Comparison of ENCODE assay signal across 9 cellular contexts in the genomic region with DNA sequence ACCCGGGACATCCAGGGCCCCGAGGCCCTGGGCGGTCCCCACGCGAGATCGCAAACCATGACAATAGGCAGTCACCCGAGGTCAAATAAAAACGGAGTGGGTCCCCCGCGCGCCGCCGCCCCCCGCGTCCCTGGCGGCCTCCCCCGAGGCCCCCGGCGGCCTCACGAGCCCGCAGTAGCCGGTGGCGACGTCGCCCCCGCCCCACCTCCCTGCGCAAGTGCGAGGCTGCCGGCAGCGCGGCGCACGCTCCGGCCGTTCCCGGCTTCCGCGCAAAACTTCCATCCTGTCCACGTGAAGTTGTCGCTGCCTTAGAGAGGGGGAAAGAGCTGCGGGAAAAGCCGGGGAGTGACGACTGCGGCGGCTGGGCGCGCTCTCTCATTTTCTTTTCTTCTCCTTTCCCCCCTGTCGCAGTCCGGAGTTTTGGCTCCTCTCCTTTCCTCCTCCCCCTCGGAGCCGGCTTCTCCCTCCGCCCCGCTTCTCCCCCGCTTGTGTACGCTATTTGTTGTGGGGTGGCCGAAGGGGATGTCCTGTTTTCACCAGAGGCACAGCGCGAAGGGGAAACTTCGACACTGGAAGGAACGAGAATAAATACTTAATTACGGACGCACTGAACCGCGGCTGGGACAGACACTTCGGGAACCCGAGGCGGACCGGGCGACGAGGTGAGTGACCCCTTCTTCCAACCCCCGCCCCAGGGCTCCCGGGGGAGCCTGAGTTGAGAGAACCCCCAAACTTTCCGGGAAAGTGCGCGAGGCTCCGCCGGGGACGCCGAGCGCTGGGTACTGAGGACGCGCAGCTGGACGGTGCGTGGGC. TPM values are rescaled to one million over a fixed set of nuclear protein-coding genes. Genes with fewer than 3 reads are reported as not detected.
A peak's percentile ranks its signal among the peaks of the same experiment; 100 is the strongest.
DNase-seq lines count a peak whose midpoint lies in the region; ATAC-seq, FAIRE-seq and TF ChIP-seq lines count a peak whose summit lies in the region.
"Had no signal": no experiment of that assay in that cellular context is flagged by ENCODE, and none has a peak within 500 bp of the region (broad histone marks: within the 10 kb centered on the region; RNA-seq: fewer than 3 reads in every experiment).

A gene with protein sequence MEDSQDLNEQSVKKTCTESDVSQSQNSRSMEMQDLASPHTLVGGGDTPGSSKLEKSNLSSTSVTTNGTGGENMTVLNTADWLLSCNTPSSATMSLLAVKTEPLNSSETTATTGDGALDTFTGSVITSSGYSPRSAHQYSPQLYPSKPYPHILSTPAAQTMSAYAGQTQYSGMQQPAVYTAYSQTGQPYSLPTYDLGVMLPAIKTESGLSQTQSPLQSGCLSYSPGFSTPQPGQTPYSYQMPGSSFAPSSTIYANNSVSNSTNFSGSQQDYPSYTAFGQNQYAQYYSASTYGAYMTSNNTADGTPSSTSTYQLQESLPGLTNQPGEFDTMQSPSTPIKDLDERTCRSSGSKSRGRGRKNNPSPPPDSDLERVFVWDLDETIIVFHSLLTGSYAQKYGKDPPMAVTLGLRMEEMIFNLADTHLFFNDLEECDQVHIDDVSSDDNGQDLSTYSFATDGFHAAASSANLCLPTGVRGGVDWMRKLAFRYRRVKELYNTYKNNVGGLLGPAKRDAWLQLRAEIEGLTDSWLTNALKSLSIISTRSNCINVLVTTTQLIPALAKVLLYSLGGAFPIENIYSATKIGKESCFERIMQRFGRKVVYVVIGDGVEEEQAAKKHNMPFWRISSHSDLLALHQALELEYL (plus strand): TSS at position 270 of the 813 bp plus-strand sequence. CDS start 33,424 bp downstream, outside the sequence.

- no peak for ATAC-seq in GM19328 (IDR thresholded peaks at IDR 0.05; ENCODE audit: unreplicated experiment)
- no peak for ATAC-seq in GM18909 (IDR thresholded peaks at IDR 0.05; ENCODE audit: poor library complexity, unreplicated experiment)
- ATAC-seq: HCT116 had no signal

- H3K9me1 ChIP-seq in endothelial cell of umbilical vein (replicated peaks; ENCODE audit: control insufficient read depth, extremely low read depth, insufficient read depth, low read length): no peaks in the 10 kb centered on the region

- H3K9ac ChIP-seq in endothelial cell of umbilical vein (replicated peaks; ENCODE audit: extremely low read depth, insufficient read depth, low read length): no peak within 1 kb of the TSS

- H3K9me3 ChIP-seq in endothelial cell of umbilical vein (replicated peaks; ENCODE audit: control insufficient read depth, insufficient read depth, low read length): no peaks in the 10 kb centered on the region
- H3K9me3 ChIP-seq in mesodermal cell (ENCODE audit: control insufficient read depth, low read length): no peaks in the 10 kb centered on the region

- DNase-seq in DMS 273 (lab: John Stamatoyannopoulos, UW; ENCODE audit: unreplicated experiment) (peak; percentile 84), NCI-H2107 (lab: John Stamatoyannopoulos, UW) (peak; percentile 22), endothelial cell of umbilical vein (ENCODE audit: low read depth, low spot score) (no peak), ACHN (no peak), HT-29 (ENCODE audit: low spot score) (no peak)

- no peaks in the 10 kb centered on the region for H3K36me3 ChIP-seq in endothelial cell of umbilical vein (ENCODE audit: control insufficient read depth in 2 of 2, extremely low read depth in 1 of 2, insufficient read depth in 2 of 2, low read length in 2 of 2)
- H3K36me3 ChIP-seq in mesodermal cell (ENCODE audit: control insufficient read depth, insufficient read depth, low read length): no peaks in the 10 kb centered on the region

- H3K4me1 ChIP-seq in endothelial cell of umbilical vein (ENCODE audit: control insufficient read depth, extremely low read depth, insufficient read depth, low read length) (peaks cover 8% of the 10 kb centered on the region), mesodermal cell (ENCODE audit: control insufficient read depth, insufficient read depth, low read length, poor library complexity, severe bottlenecking) (no peaks in the 10 kb centered on the region)

- H3K4me3 ChIP-seq in endothelial cell of umbilical vein (replicated peaks in 1 of 3; ENCODE audit: insufficient read depth in 1 of 3, low read depth in 1 of 3, low read length in 3 of 3) (peak within 1 kb of the TSS in 2 of 3 experiments; percentile 20 to 26), mesodermal cell (ENCODE audit: extremely low read depth, insufficient read depth, low read length, poor library complexity, severe bottlenecking) (peak within 1 kb of the TSS; percentile 46)

- BruUV-seq in endothelial cell of umbilical vein (replicated peaks; lab: Mats Ljungman, UMichigan): no TSS peak

- no peak for TF ChIP-seq CTCF in endothelial cell of umbilical vein (IDR thresholded peaks at IDR 0.05; ENCODE audit: extremely low read depth in 1 of 2, insufficient read depth in 1 of 2, low read depth in 1 of 2, low read length in 2 of 2)

- no peak within 1 kb of the TSS for H3K27ac ChIP-seq in endothelial cell of umbilical vein (ENCODE audit: insufficient read depth, low read depth, low read length)
- H3K27ac ChIP-seq in mesodermal cell (ENCODE audit: low read depth, low read length, severe bottlenecking): no peak within 1 kb of the TSS

- H4K20me1 ChIP-seq in endothelial cell of umbilical vein (replicated peaks; ENCODE audit: control insufficient read depth, extremely low read depth, insufficient read depth, low read length): no peaks in the 10 kb centered on the region

- 0% methylated on average over 34 to 36 of the region's 84 CpGs for WGBS in mesodermal cell (ENCODE audit: insufficient coverage in 2 of 2), 2 experiments

- POLR2A ChIA-PET in endothelial cell of umbilical vein (lab: Charles Lee): no interaction called here

- no peaks in the 10 kb centered on the region for H3K79me2 ChIP-seq in endothelial cell of umbilical vein (ENCODE audit: control insufficient read depth, insufficient read depth, low read length)

- intact Hi-C loops in endothelial cell of umbilical vein (cut with micrococcal nuclease): no loop called here

- in situ Hi-C loops in ACHN (cut with HindIII; ENCODE audit: low pct_ligation_motif_present, low pct_unique_long_range_greater_than_20kb, low sequenced_read_pairs): no loop called here

- no peak for FAIRE-seq in endothelial cell of umbilical vein (lab: Jason Lieb, UNC)

- no peak for TF ChIP-seq POLR2A in endothelial cell of umbilical vein (IDR thresholded peaks at IDR 0.05; ENCODE audit: low read depth, low read length)

- dilution Hi-C loops in endothelial cell of umbilical vein (cut with MboI; ENCODE audit: extremely low pct_ligation_motif_present, low sequenced_read_pairs): no loop called here

- H2AFZ ChIP-seq in endothelial cell of umbilical vein (ENCODE audit: low read depth, low read length): peak within 1 kb of the TSS; percentile 51

- CTCF ChIA-PET in endothelial cell of umbilical vein (lab: Charles Lee): no interaction called here

- peaks cover 42 to 75% of the 10 kb centered on the region in 2 experiments for H3K27me3 ChIP-seq in endothelial cell of umbilical vein (ENCODE audit: control insufficient read depth in 2 of 2, insufficient read depth in 2 of 2, low read length in 2 of 2)

- peak within 1 kb of the TSS; percentile 67 for H3K4me2 ChIP-seq in endothelial cell of umbilical vein (ENCODE audit: insufficient read depth, low read length)

TF ChIP-seq in endothelial cell of umbilical vein, 7 proteins besides CTCF, POLR2A, EP300 and RAD21:
- no peak for TF ChIP-seq MYC (IDR thresholded peaks at IDR 0.05; ENCODE audit: low read depth, low read length)
- TF ChIP-seq, protein P1, sequence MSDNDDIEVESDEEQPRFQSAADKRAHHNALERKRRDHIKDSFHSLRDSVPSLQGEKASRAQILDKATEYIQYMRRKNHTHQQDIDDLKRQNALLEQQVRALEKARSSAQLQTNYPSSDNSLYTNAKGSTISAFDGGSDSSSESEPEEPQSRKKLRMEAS (IDR thresholded peaks at IDR 0.05; ENCODE audit: insufficient read depth, insufficient read length): no peak
- no peak for TF ChIP-seq FOS (IDR thresholded peaks at IDR 0.05; ENCODE audit: borderline replicate concordance, insufficient read depth, low read length)
- no peak for TF ChIP-seq GATA2 (IDR thresholded peaks at IDR 0.05; ENCODE audit: insufficient read depth, insufficient read length, low read depth, low read length)
- TF ChIP-seq EZH2 (IDR thresholded peaks at IDR 0.05; ENCODE audit: borderline replicate concordance, low read depth, low read length, severe bottlenecking): no peak
- TF ChIP-seq JUN (IDR thresholded peaks at IDR 0.05; ENCODE audit: borderline replicate concordance, insufficient read depth, insufficient read length, low read depth): no peak
- TF ChIP-seq POLR2AphosphoS5 (IDR thresholded peaks at IDR 0.05; ENCODE audit: insufficient read depth, low read depth, low read length): no peak

RNA-seq across cellular contexts. Expression of the gene that starts here (rescaled TPM):
- total RNA-seq in endothelial cell of umbilical vein: not detected in 2 replicates
- polyA plus RNA-seq in endothelial cell of umbilical vein: not detected in 2 replicates
- polyA plus RNA-seq in endothelial cell of umbilical vein (2011; cell fraction: cytosol; rRNA removed): not detected in 2 replicates
- polyA plus RNA-seq in endothelial cell of umbilical vein (2011; cell fraction: nucleus; rRNA removed): not detected in 2 replicates
- not detected in 2 replicates for polyA plus RNA-seq in endothelial cell of umbilical vein (2012)
- polyA minus RNA-seq in endothelial cell of umbilical vein: not detected in 2 replicates
- 68.5 TPM for polyA minus RNA-seq in endothelial cell of umbilical vein (2011; cell fraction: cytosol; rRNA and poly(A)+ RNA removed)
- 0.19 and 0.29 TPM in 2 replicates for polyA minus RNA-seq in endothelial cell of umbilical vein (2011; cell fraction: nucleus; rRNA and poly(A)+ RNA removed)
- polyA plus RNA-seq in mesodermal cell (2013, experiment 1 of 2): 0.88 TPM
- 0.66 TPM for polyA plus RNA-seq in mesodermal cell (2013, experiment 2 of 2)
- not detected in 2 replicates for total RNA-seq in HT-29 (2014; rRNA removed; shearing (Covaris generic))

Comparison
In these comparisons a context has a peak if more than half of its experiments do, and no peak if none do; other contexts are left out.
1. DNase-seq: peak in DMS 273 (single experiment) and NCI-H2107 (single experiment); none in endothelial cell of umbilical vein (single experiment), ACHN (single experiment) and HT-29 (single experiment).